In genomic region chr6:41548841-41549642, GRCh38 we compare ENCODE assay signal across 10 cellular contexts. TPM values are rescaled to one million over a fixed set of nuclear protein-coding genes. Genes with fewer than 3 reads are reported as not detected.
A peak's percentile ranks its signal among the peaks of the same experiment; 100 is the strongest.
DNase-seq lines count a peak whose midpoint lies in the region; ATAC-seq and TF ChIP-seq lines count a peak whose summit lies in the region.
"Had no signal": no experiment of that assay in that cellular context is flagged by ENCODE, and none has a peak within 500 bp of the region (broad histone marks: within the 10 kb centered on the region; RNA-seq: fewer than 3 reads in every experiment).

No MANE protein-coding gene starts in this region.

- H3K27me3 ChIP-seq in iPS-18a (ENCODE audit: control insufficient read depth, insufficient read depth, low read length) (peaks cover 85% of the 10 kb centered on the region), sigmoid colon (no peaks in the 10 kb centered on the region)

- no peak overlapping the region for H3K9ac ChIP-seq in iPS-18a (ENCODE audit: low read length)
- H3K9ac ChIP-seq: KMS-11 had no signal

- H3K4me1 Mint-ChIP-seq in activated CD4-positive, alpha-beta memory T cell treated with anti-CD3 and anti-CD28 coated beads for 36 hours (ENCODE audit: low read depth) = peaks cover 32% of the 10 kb centered on the region

- no peaks in the 10 kb centered on the region for H3K36me3 ChIP-seq in iPS-18a (ENCODE audit: control insufficient read depth, low read depth, low read length)
- peaks cover 0 to 7% (median 0%) of the 10 kb centered on the region in 4 donors for H3K36me3 ChIP-seq in sigmoid colon

- no peak overlapping the region for H3K27ac Mint-ChIP-seq in activated CD4-positive, alpha-beta memory T cell treated with anti-CD3 and anti-CD28 coated beads for 36 hours

- 80 to 86% methylated on average over 11 of the region's 11 CpGs for WGBS in sigmoid colon, 2 donors

- peak overlapping the region; percentile 60 for H3K4me3 Mint-ChIP-seq in activated CD4-positive, alpha-beta memory T cell treated with anti-CD3 and anti-CD28 coated beads for 36 hours

- peak overlapping the region; percentile 88; the same call in 1 of the 2 replicates for H3K4me3 ChIP-seq in GM08714 (ENCODE audit: low read length)
- peak overlapping the region; percentile 83 for H3K4me3 ChIP-seq in iPS-18a (ENCODE audit: low read length)
- H3K4me3 ChIP-seq in sigmoid colon = peak overlapping the region in 3 of 4 donors; percentile 94 to 96 (median 96)

- H3K27ac ChIP-seq in iPS-18a (ENCODE audit: low read length) = no peak overlapping the region
- H3K27ac ChIP-seq in sigmoid colon = peak overlapping the region in 2 of 4 donors; percentile 90 to 92
- H3K27ac ChIP-seq: KMS-11 had no signal

- TF ChIP-seq POLR2A in sigmoid colon (IDR thresholded peaks at IDR 0.05) = no peak

- TF ChIP-seq EP300 in sigmoid colon (IDR thresholded peaks at IDR 0.05) = no peak

- intact Hi-C loops in activated CD4-positive, alpha-beta memory T cell treated with anti-CD3 and anti-CD28 coated beads for 36 hours (cut with micrococcal nuclease) = loop anchor here (5.0 kb wide), 2 partner anchors 43 to 477 kb away; partner anchors contain the start of genes NFYA and OARD1
- intact Hi-C loops in sigmoid colon (cut with DNase I) = loop anchor here (5.0 kb wide), 2 partner anchors 43 to 97 kb away; no protein-coding TSS in a partner anchor

- peaks cover 15% of the 10 kb centered on the region for H3K36me3 Mint-ChIP-seq in activated CD4-positive, alpha-beta memory T cell treated with anti-CD3 and anti-CD28 coated beads for 36 hours

- no peak for TF ChIP-seq CTCF in sigmoid colon (IDR thresholded peaks at IDR 0.05)

- peaks cover 2% of the 10 kb centered on the region for H3K27me3 Mint-ChIP-seq in activated CD4-positive, alpha-beta memory T cell treated with anti-CD3 and anti-CD28 coated beads for 36 hours

- H3K9me3 Mint-ChIP-seq in activated CD4-positive, alpha-beta memory T cell treated with anti-CD3 and anti-CD28 coated beads for 36 hours = no peaks in the 10 kb centered on the region

- H3K4me1 ChIP-seq in iPS-18a (ENCODE audit: control insufficient read depth, low read depth, low read length) = peaks cover 70% of the 10 kb centered on the region
- H3K4me1 ChIP-seq in sigmoid colon = peaks cover 0 to 72% (median 53%) of the 10 kb centered on the region in 4 donors

- no peak for ATAC-seq in HG03442 (IDR thresholded peaks at IDR 0.05; ENCODE audit: unreplicated experiment)

- POLR2A ChIA-PET in activated CD4-positive, alpha-beta memory T cell treated with anti-CD3 and anti-CD28 coated beads for 36 hours (lab: Charles Lee) = interaction anchor here (3.2 kb wide), 1 partner anchor 17 kb away, joined by 16 read pairs; no protein-coding TSS in a partner anchor

- DNase-seq in activated CD4-positive, alpha-beta memory T cell treated with anti-CD3 and anti-CD28 coated beads for 36 hours = no peak
- DNase-seq in sigmoid colon = no peak
- no peak for DNase-seq in NCI-H2227 (lab: John Stamatoyannopoulos, UW; ENCODE audit: unreplicated experiment)
- DNase-seq in stimulated activated CD4-positive, alpha-beta T cell treated with anti-CD3 and anti-CD28 coated beads, Interleukin-12 subunit alpha, Interleukin-12 subunit beta, amount 100 ng/mL, for 4 hours = no peak
- DNase-seq: activated effector memory CD4-positive, alpha-beta T cell treated with Interleukin-2 at 50 U/mL for 16 hours; NCI-H446 treated with DMSO at 0.1 percent for 48 hours had no signal

- CTCF ChIA-PET in activated CD4-positive, alpha-beta memory T cell treated with anti-CD3 and anti-CD28 coated beads for 36 hours (lab: Charles Lee) = interaction anchor here (0.8 to 1.1 kb wide), 2 partner anchors 18 to 43 kb away, joined by 3 to 4 read pairs; no protein-coding TSS in a partner anchor

- H3K9me3 ChIP-seq in iPS-18a (ENCODE audit: control insufficient read depth, low read depth, low read length) = no peaks in the 10 kb centered on the region
- no peaks in the 10 kb centered on the region for H3K9me3 ChIP-seq in sigmoid colon

RNA-seq across cellular contexts. Expression of gene FOXP4, which starts 2.9 kb away (rescaled TPM):
- 10 to 100 TPM; 19.5 to 21.6 TPM for total RNA-seq in activated CD4-positive, alpha-beta memory T cell treated with anti-CD3 and anti-CD28 coated beads for 36 hours
- total RNA-seq in sigmoid colon = 10 to 100 TPM in 1 of 4 donors, 1 to 10 TPM in 3; 4.1 to 14.1 (median 5.8) TPM
- 10 to 100 TPM; 12.7 to 19.5 (median 15.6) TPM for polyA plus RNA-seq in sigmoid colon
